In genomic region chr13:52852444-52852843, GRCh38 we compare ENCODE assay signal across 14 cellular contexts. TPM values are rescaled to one million over a fixed set of nuclear protein-coding genes. Genes with fewer than 3 reads are reported as not detected.
A peak's percentile ranks its signal among the peaks of the same experiment; 100 is the strongest.
DNase-seq lines count a peak whose midpoint lies in the region; ATAC-seq, FAIRE-seq and TF ChIP-seq lines count a peak whose summit lies in the region.
"Had no signal": no experiment of that assay in that cellular context is flagged by ENCODE, and none has a peak within 500 bp of the region (broad histone marks: within the 10 kb centered on the region; RNA-seq: fewer than 3 reads in every experiment).

No MANE protein-coding gene starts in this region.

- no peaks in the 10 kb centered on the region for H3K9me3 ChIP-seq in iPS-18a (ENCODE audit: control insufficient read depth, low read depth, low read length)
- H3K9me3 ChIP-seq in suprapubic skin: no peaks in the 10 kb centered on the region
- H3K9me3 ChIP-seq: gastrocnemius medialis, MG63, sigmoid colon had no signal

- H3K36me3 ChIP-seq in iPS-18a (ENCODE audit: control insufficient read depth, low read depth, low read length) (no peaks in the 10 kb centered on the region), suprapubic skin (no peaks in the 10 kb centered on the region)
- H3K36me3 ChIP-seq: gastrocnemius medialis, MG63, sigmoid colon had no signal

- TF ChIP-seq POLR2A in GM12891 (IDR thresholded peaks at IDR 0.05; ENCODE audit: low read depth, low read length): no peak
- no peak for TF ChIP-seq POLR2A in suprapubic skin (IDR thresholded peaks at IDR 0.05)

- peak; percentile 5 for FAIRE-seq in GM12891 (lab: Jason Lieb, UNC)

- peak overlapping the region; percentile 79 for H3K9ac ChIP-seq in iPS-18a (ENCODE audit: low read length)

- H3K4me3 ChIP-seq in iPS-18a (ENCODE audit: low read length) (peak overlapping the region; percentile 83), suprapubic skin (no peak overlapping the region)

- peaks cover 29% of the 10 kb centered on the region for H3K27me3 ChIP-seq in iPS-18a (ENCODE audit: control insufficient read depth, insufficient read depth, low read length)
- peaks cover 46% of the 10 kb centered on the region for H3K27me3 ChIP-seq in suprapubic skin

- TF ChIP-seq CTCF in suprapubic skin (IDR thresholded peaks at IDR 0.05): no peak

- 89% methylated on average over 2 of the region's 2 CpGs for WGBS in suprapubic skin

- TF ChIP-seq EP300 in suprapubic skin (IDR thresholded peaks at IDR 0.05): no peak

- no peak for ATAC-seq in GM19463 (IDR thresholded peaks at IDR 0.05; ENCODE audit: unreplicated experiment)
- ATAC-seq in HG03097 (IDR thresholded peaks at IDR 0.05; ENCODE audit: low FRiP score, unreplicated experiment): no peak
- no peak for ATAC-seq in GM21423 (IDR thresholded peaks at IDR 0.05; ENCODE audit: unreplicated experiment)
- ATAC-seq: gastrocnemius medialis had no signal

- DNase-seq in COLO668 (lab: John Stamatoyannopoulos, UW; ENCODE audit: unreplicated experiment): peak; percentile 62
- DNase-seq in GM12891 (ENCODE audit: insufficient read length, low spot score): no peak
- peak; percentile 72 for DNase-seq in NCI-H345 treated with DMSO at 0.1 percent for 48 hours (lab: John Stamatoyannopoulos, UW; ENCODE audit: unreplicated experiment)
- no peak for DNase-seq in suprapubic skin (ENCODE audit: low spot score in 2 of 2)
- DNase-seq: activated CD4-positive, alpha-beta T cell treated with anti-CD3 and anti-CD28 coated beads, Interleukin-2, amount 10 ng/mL, durations not matched to agents 7 days and 5 days; C1 segment of cervical spinal cord; gastrocnemius medialis; kidney glomerular epithelial cell; MG63; sigmoid colon had no signal

- peaks cover 24% of the 10 kb centered on the region for H3K4me1 ChIP-seq in iPS-18a (ENCODE audit: control insufficient read depth, low read depth, low read length)
- peaks cover 29% of the 10 kb centered on the region for H3K4me1 ChIP-seq in suprapubic skin

- H3K27ac ChIP-seq in iPS-18a (ENCODE audit: low read length): no peak overlapping the region
- no peak overlapping the region for H3K27ac ChIP-seq in suprapubic skin
- H3K27ac ChIP-seq: gastrocnemius medialis, sigmoid colon had no signal

TF ChIP-seq in GM12891, 5 proteins besides CTCF, POLR2A, EP300 and RAD21:
- TF ChIP-seq TAF1 (IDR thresholded peaks at IDR 0.05; ENCODE audit: low read depth, low read length) (no peak), POLR2AphosphoS5 (IDR thresholded peaks at IDR 0.05; ENCODE audit: low read depth, low read length) (no peak), SPI1 (IDR thresholded peaks at IDR 0.05; ENCODE audit: low read depth, low read length) (no peak), POU2F2 (IDR thresholded peaks at IDR 0.05; ENCODE audit: low read depth, low read length) (no peak), PAX5 (IDR thresholded peaks at IDR 0.05; ENCODE audit: insufficient read depth, low read length, severe bottlenecking) (no peak)

RNA-seq across cellular contexts. Expression of gene PCDH8, which starts 4.0 kb away (rescaled TPM):
- polyA plus RNA-seq in GM12891 (2012; ENCODE audit: low read depth, missing spikeins): not detected
- total RNA-seq in suprapubic skin: 1 to 10 TPM in 1 of 4 donors, under 1 TPM in 2, not detected in 1; 0.30 to 1.3 (median 0.55) TPM
- total RNA-seq: activated CD4-positive, alpha-beta T cell treated with anti-CD3 and anti-CD28 coated beads, Interleukin-2, amount 10 ng/mL, durations not matched to agents 7 days and 5 days had no signal

Comparison
In these comparisons a context has a peak if more than half of its experiments do, and no peak if none do; other contexts are left out.
1. DNase-seq: peak in COLO668 (single experiment) and NCI-H345 treated with DMSO at 0.1 percent for 48 hours (single experiment); none in GM12891 (single experiment) and suprapubic skin (0 of 2).